9 cellular contexts compared by ENCODE assay signal in the genomic region with DNA sequence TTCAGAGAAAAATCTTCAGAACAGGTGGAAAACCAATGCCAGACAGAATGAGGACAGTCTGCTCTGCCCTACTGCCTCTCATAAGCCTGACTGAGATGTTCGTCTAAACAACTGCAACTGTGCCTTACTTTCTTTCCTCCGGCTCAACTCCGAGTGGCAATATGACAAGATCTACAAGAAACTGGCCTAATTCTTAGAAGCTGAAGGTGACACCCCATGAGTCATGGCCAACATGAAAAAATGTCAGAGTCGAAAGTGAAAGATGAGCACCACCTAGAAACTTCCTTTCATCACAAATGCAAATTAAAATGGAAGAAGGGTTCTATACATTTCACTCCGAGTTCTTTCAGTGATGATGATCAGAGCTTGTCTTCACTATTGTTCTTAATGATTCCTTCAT. TPM values are rescaled to one million over a fixed set of nuclear protein-coding genes. Genes with fewer than 3 reads are reported as not detected.
A peak's percentile ranks its signal among the peaks of the same experiment; 100 is the strongest.
DNase-seq lines count a peak whose midpoint lies in the region; ATAC-seq lines count a peak whose summit lies in the region.
"Had no signal": no experiment of that assay in that cellular context is flagged by ENCODE, and none has a peak within 500 bp of the region (broad histone marks: within the 10 kb centered on the region; RNA-seq: fewer than 3 reads in every experiment).

No MANE protein-coding gene starts in this region.

- peaks cover 0 to 3% of the 10 kb centered on the region in 2 donors for H3K36me3 ChIP-seq in aorta (ENCODE audit: control insufficient read depth in 1 of 2, insufficient read depth in 2 of 2, low read length in 1 of 2)

- H3K27ac ChIP-seq in aorta (ENCODE audit: low read depth in 1 of 2, low read length in 2 of 2): no peak overlapping the region

- no peak overlapping the region for H3K4me3 ChIP-seq in aorta (ENCODE audit: low read length in 2 of 2)
- H3K4me3 ChIP-seq: lung had no signal

- ATAC-seq in GM19351 (IDR thresholded peaks at IDR 0.05; ENCODE audit: unreplicated experiment) (peak; percentile 96), HG03280 (IDR thresholded peaks at IDR 0.05; ENCODE audit: unreplicated experiment) (peak; percentile 85), aorta (ENCODE audit: low FRiP score) (no peak)

- no peaks in the 10 kb centered on the region for H3K9me3 Mint-ChIP-seq in activated CD4-positive, alpha-beta T cell treated with anti-CD3 and anti-CD28 coated beads, Interleukin-2, amount 10 ng/mL, durations not matched to agents 24 days and 14 days

- H3K4me1 Mint-ChIP-seq in activated CD4-positive, alpha-beta T cell treated with anti-CD3 and anti-CD28 coated beads, Interleukin-2, amount 10 ng/mL, durations not matched to agents 24 days and 14 days: peaks cover 54% of the 10 kb centered on the region

- H3K36me3 Mint-ChIP-seq in activated CD4-positive, alpha-beta T cell treated with anti-CD3 and anti-CD28 coated beads, Interleukin-2, amount 10 ng/mL, durations not matched to agents 24 days and 14 days (ENCODE audit: low read depth): peaks cover 41% of the 10 kb centered on the region

- peak overlapping the region; percentile 88 for H3K27ac Mint-ChIP-seq in activated CD4-positive, alpha-beta T cell treated with anti-CD3 and anti-CD28 coated beads, Interleukin-2, amount 10 ng/mL, durations not matched to agents 24 days and 14 days

- H3K4me1 ChIP-seq in aorta (ENCODE audit: control insufficient read depth in 1 of 2, insufficient read depth in 2 of 2, low read length in 2 of 2): no peaks in the 10 kb centered on the region

- H3K4me3 Mint-ChIP-seq in activated CD4-positive, alpha-beta T cell treated with anti-CD3 and anti-CD28 coated beads, Interleukin-2, amount 10 ng/mL, durations not matched to agents 24 days and 14 days: peak overlapping the region; percentile 74

- no peaks in the 10 kb centered on the region for H3K27me3 Mint-ChIP-seq in activated CD4-positive, alpha-beta T cell treated with anti-CD3 and anti-CD28 coated beads, Interleukin-2, amount 10 ng/mL, durations not matched to agents 24 days and 14 days

- no peaks in the 10 kb centered on the region for H3K9me3 ChIP-seq in aorta (ENCODE audit: control insufficient read depth, low read length)

- H3K27me3 ChIP-seq in aorta (ENCODE audit: control insufficient read depth in 1 of 2, insufficient read depth in 2 of 2, low read length in 1 of 2): no peaks in the 10 kb centered on the region

- DNase-seq in activated CD4-positive, alpha-beta T cell treated with anti-CD3 and anti-CD28 coated beads, Interleukin-2, amount 10 ng/mL, durations not matched to agents 24 days and 14 days: peak; percentile 93
- DNase-seq in germinal center (ENCODE audit: low spot score) (peak; percentile 31), aorta (no peak), NCI-H1105 (lab: John Stamatoyannopoulos, UW) (no peak), retina (no peak), dedifferentiated amniotic fluid mesenchymal stem cell (ENCODE audit: extremely low spot score) (no peak)

- intact Hi-C loops in activated CD4-positive, alpha-beta T cell treated with anti-CD3 and anti-CD28 coated beads, Interleukin-2, amount 10 ng/mL, durations not matched to agents 24 days and 14 days (cut with micrococcal nuclease): loop anchor here (1.0 to 10.0 kb wide), 5 partner anchors 13 to 450 kb away; partner anchors contain the start of genes DYNLT2B, PCYT1A and RNF168
- intact Hi-C loops in aorta (cut with DNase I): no loop called here

- 90 to 93% methylated on average over 5 of the region's 5 CpGs for WGBS in aorta, 2 donors

RNA-seq across cellular contexts. Expression of gene PCYT1A, which starts 12.9 kb away (rescaled TPM):
- total RNA-seq in activated CD4-positive, alpha-beta T cell treated with anti-CD3 and anti-CD28 coated beads, Interleukin-2, amount 10 ng/mL, durations not matched to agents 24 days and 14 days: 54.2 and 56.0 TPM in 2 replicates
- 10 to 100 TPM; 63.5 to 65.0 TPM for total RNA-seq in aorta
- 10 to 100 TPM; 26.7 to 28.5 TPM for polyA plus RNA-seq in aorta

RNA-seq across cellular contexts. Expression of gene DYNLT2B, which starts 43.5 kb away (rescaled TPM):
- 11.8 and 12.8 TPM in 2 replicates for total RNA-seq in activated CD4-positive, alpha-beta T cell treated with anti-CD3 and anti-CD28 coated beads, Interleukin-2, amount 10 ng/mL, durations not matched to agents 24 days and 14 days
- total RNA-seq in aorta: 1 to 10 TPM; 4.7 to 5.3 TPM
- polyA plus RNA-seq in aorta: 10 to 100 TPM; 10.4 to 14.7 TPM

RNA-seq across cellular contexts. Expression of gene SLC51A, which starts 58.3 kb away (rescaled TPM):
- total RNA-seq in activated CD4-positive, alpha-beta T cell treated with anti-CD3 and anti-CD28 coated beads, Interleukin-2, amount 10 ng/mL, durations not matched to agents 24 days and 14 days: not detected in 2 replicates
- under 1 TPM in 1 of 2 donors, not detected in 1; 0.49 TPM for total RNA-seq in aorta
- 10 to 100 TPM in 1 of 2 donors, not detected in 1; 10.6 TPM for polyA plus RNA-seq in aorta

Comparison
In these comparisons a context has a peak if more than half of its experiments do, and no peak if none do; other contexts are left out.
1. DNase-seq: peak in activated CD4-positive, alpha-beta T cell treated with anti-CD3 and anti-CD28 coated beads, Interleukin-2, amount 10 ng/mL, durations not matched to agents 24 days and 14 days (single experiment) and germinal center (single experiment); none in aorta (0 of 2), NCI-H1105 (single experiment), retina (single experiment) and dedifferentiated amniotic fluid mesenchymal stem cell (single experiment).